7 cellular contexts compared by ENCODE assay signal in genomic region chr1:153520137-153520691, GRCh38. TPM values are rescaled to one million over a fixed set of nuclear protein-coding genes. Genes with fewer than 3 reads are reported as not detected.
DNase-seq lines count a peak whose midpoint lies in the region; ATAC-seq, FAIRE-seq and TF ChIP-seq lines count a peak whose summit lies in the region.
"Not testable (repeated sequence)": the region's sequence is repeated elsewhere in the genome, so short reads cannot be mapped to it uniquely, and the experiment has no call there.
"Had no signal": no experiment of that assay in that cellular context is flagged by ENCODE, and none has a peak within 500 bp of the region (broad histone marks: within the 10 kb centered on the region; RNA-seq: fewer than 3 reads in every experiment).

No MANE protein-coding gene starts in this region.

- H3K36me3 ChIP-seq in CD4-positive, CD25-positive, alpha-beta regulatory T cell (ENCODE audit: control insufficient read depth, insufficient read depth, low read length); endodermal cell (ENCODE audit: control insufficient read depth, insufficient read depth, low read length); small intestine (ENCODE audit: control insufficient read depth in 2 of 2, insufficient read depth in 2 of 2, low read length in 2 of 2): not testable (repeated sequence)

- H3K4me3 ChIP-seq in CD4-positive, CD25-positive, alpha-beta regulatory T cell (ENCODE audit: low read depth, low read length); small intestine (ENCODE audit: low read depth in 1 of 2, low read length in 2 of 2): not testable (repeated sequence)
- peak overlapping the region; percentile 30 for H3K4me3 ChIP-seq in endodermal cell (ENCODE audit: low read length)

- not testable (repeated sequence) for H3K4me1 Mint-ChIP-seq in CD4-positive, CD25-positive, alpha-beta regulatory T cell
- H3K4me1 Mint-ChIP-seq in activated T-cell treated with anti-CD3 and anti-CD28 coated beads, Interleukin-2, amount 50 U/mL, for 72 hours (ENCODE audit: low read depth): peaks cover 17% of the 10 kb centered on the region
- peaks cover 26% of the 10 kb centered on the region for H3K4me1 Mint-ChIP-seq in endodermal cell
- peaks cover 47% of the 10 kb centered on the region for H3K4me1 Mint-ChIP-seq in mesothelial cell of epicardium

- H3K4me3 Mint-ChIP-seq in CD4-positive, CD25-positive, alpha-beta regulatory T cell; activated T-cell treated with anti-CD3 and anti-CD28 coated beads, Interleukin-2, amount 50 U/mL, for 72 hours; endodermal cell; mesothelial cell of epicardium: not testable (repeated sequence)

- not testable (repeated sequence) for TF ChIP-seq CTCF in endodermal cell (conservative IDR thresholded peaks at IDR 0.05); mesothelial cell of epicardium (IDR thresholded peaks at IDR 0.05; ENCODE audit: unreplicated experiment)

- not testable (repeated sequence) for H3K36me3 Mint-ChIP-seq in CD4-positive, CD25-positive, alpha-beta regulatory T cell; activated T-cell treated with anti-CD3 and anti-CD28 coated beads, Interleukin-2, amount 50 U/mL, for 72 hours (ENCODE audit: insufficient read depth in 2 of 2); endodermal cell (ENCODE audit: low read depth); mesothelial cell of epicardium

- H3K4me1 ChIP-seq in CD4-positive, CD25-positive, alpha-beta regulatory T cell (ENCODE audit: control insufficient read depth, insufficient read depth, low read length, poor library complexity, severe bottlenecking); endodermal cell (ENCODE audit: control insufficient read depth, insufficient read depth, low read length); small intestine (ENCODE audit: control insufficient read depth in 2 of 2, insufficient read depth in 1 of 2, low read depth in 1 of 2, low read length in 1 of 2): not testable (repeated sequence)

- not testable (repeated sequence) for H3K9ac ChIP-seq in endodermal cell (ENCODE audit: extremely low read depth, low read length, poor library complexity, severe bottlenecking)

- not testable (repeated sequence) for H3K27me3 ChIP-seq in CD4-positive, CD25-positive, alpha-beta regulatory T cell (ENCODE audit: control insufficient read depth, insufficient read depth, low read length); small intestine (ENCODE audit: control insufficient read depth in 2 of 2, insufficient read depth in 2 of 2, low read length in 2 of 2)
- peaks cover 20% of the 10 kb centered on the region for H3K27me3 ChIP-seq in endodermal cell (ENCODE audit: control insufficient read depth, insufficient read depth, low read length, poor library complexity, severe bottlenecking)

- not testable (repeated sequence) for H3K27ac ChIP-seq in CD4-positive, CD25-positive, alpha-beta regulatory T cell (ENCODE audit: insufficient read depth, low read length, poor library complexity, severe bottlenecking); endodermal cell (ENCODE audit: low read depth, low read length)
- H3K27ac ChIP-seq in small intestine (ENCODE audit: low read depth in 1 of 2, low read length in 1 of 2): peak overlapping the region; percentile 55 to 81

- not testable (repeated sequence) for FAIRE-seq in small intestine (lab: Jason Lieb, UNC)

- not testable (repeated sequence) for H3K27me3 Mint-ChIP-seq in CD4-positive, CD25-positive, alpha-beta regulatory T cell; activated T-cell treated with anti-CD3 and anti-CD28 coated beads, Interleukin-2, amount 50 U/mL, for 72 hours (ENCODE audit: low read depth); mesothelial cell of epicardium (ENCODE audit: low read depth)
- H3K27me3 Mint-ChIP-seq in endodermal cell (ENCODE audit: insufficient read depth): peaks cover 45% of the 10 kb centered on the region

- not testable (repeated sequence) for ATAC-seq in CD4-positive, CD25-positive, alpha-beta regulatory T cell (ENCODE audit: low read depth in 2 of 2); activated T-cell treated with anti-CD3 and anti-CD28 coated beads, Interleukin-2, amount 50 U/mL, for 72 hours (replicated peaks in 1 of 2)

- not testable (repeated sequence) for DNase-seq in CD4-positive, CD25-positive, alpha-beta regulatory T cell; activated T-cell treated with anti-CD3 and anti-CD28 coated beads, Interleukin-2, amount 50 U/mL, for 72 hours; mesothelial cell of epicardium (ENCODE audit: low spot score in 2 of 2, unreplicated experiment in 2 of 2)
- DNase-seq in NCI-H69 (lab: John Stamatoyannopoulos, UW): peak; percentile 35
- peak; percentile 72 for DNase-seq in endodermal cell
- peak; percentile 89 for DNase-seq in small intestine

- not testable (repeated sequence) for H3K9me3 Mint-ChIP-seq in CD4-positive, CD25-positive, alpha-beta regulatory T cell; activated T-cell treated with anti-CD3 and anti-CD28 coated beads, Interleukin-2, amount 50 U/mL, for 72 hours; endodermal cell; mesothelial cell of epicardium

- H3K9me3 ChIP-seq in CD4-positive, CD25-positive, alpha-beta regulatory T cell (ENCODE audit: control insufficient read depth in 2 of 2, low read length in 2 of 2); endodermal cell (ENCODE audit: control insufficient read depth, low read length); small intestine (ENCODE audit: control insufficient read depth, low read depth): not testable (repeated sequence)

- WGBS in endodermal cell (ENCODE audit: insufficient coverage in 1 of 2, insufficient read length in 1 of 2), 2 experiments: 77 to 79% methylated on average over 3 to 5 of the region's 5 CpGs
- WGBS in small intestine, 3 donors: 18 to 61% (median 48%) methylated on average over 4 to 5 of the region's 5 CpGs

- H3K27ac Mint-ChIP-seq in CD4-positive, CD25-positive, alpha-beta regulatory T cell: peak overlapping the region in 2 of 3 donors; percentile 17 to 65
- H3K27ac Mint-ChIP-seq in activated T-cell treated with anti-CD3 and anti-CD28 coated beads, Interleukin-2, amount 50 U/mL, for 72 hours: peak overlapping the region; percentile 60
- H3K27ac Mint-ChIP-seq in endodermal cell: not testable (repeated sequence)
- H3K27ac Mint-ChIP-seq in mesothelial cell of epicardium: peak overlapping the region; percentile 77

RNA-seq across cellular contexts. Expression of gene S100A6, which starts 15.6 kb away (rescaled TPM):
- total RNA-seq in CD4-positive, CD25-positive, alpha-beta regulatory T cell: 304 TPM
- 1,000 to 10,000 TPM in 2 of 4 donors, 100 to 1,000 TPM in 2; 660 to 1,174 (median 946) TPM for polyA plus RNA-seq in CD4-positive, CD25-positive, alpha-beta regulatory T cell
- 100 to 1,000 TPM; 219 to 358 TPM for total RNA-seq in activated T-cell treated with anti-CD3 and anti-CD28 coated beads, Interleukin-2, amount 50 U/mL, for 72 hours
- total RNA-seq in endodermal cell: 1 to 10 TPM; 3.7 to 7.5 TPM
- 25.5 TPM for polyA plus RNA-seq in endodermal cell (2013, experiment 1 of 2)
- 34.9 TPM for polyA plus RNA-seq in endodermal cell (2013, experiment 2 of 2)
- total RNA-seq in mesothelial cell of epicardium: 2.4 to 4.4 TPM (median 3.9 TPM) in 3 replicates
- polyA plus RNA-seq in small intestine: 1,000 to 10,000 TPM; 1,645 to 4,929 (median 2,330) TPM

RNA-seq across cellular contexts. Expression of gene S100A5, which starts 20.5 kb away (rescaled TPM):
- 1.8 TPM for total RNA-seq in CD4-positive, CD25-positive, alpha-beta regulatory T cell
- 1 to 10 TPM; 1.2 to 3.0 (median 1.7) TPM for polyA plus RNA-seq in CD4-positive, CD25-positive, alpha-beta regulatory T cell
- total RNA-seq in activated T-cell treated with anti-CD3 and anti-CD28 coated beads, Interleukin-2, amount 50 U/mL, for 72 hours: 1 to 10 TPM; 2.8 to 4.4 TPM
- total RNA-seq in endodermal cell (not detected), mesothelial cell of epicardium (not detected in 3 replicates)
- polyA plus RNA-seq in endodermal cell (2013, experiment 1 of 2): not detected
- polyA plus RNA-seq in endodermal cell (2013, experiment 2 of 2): not detected
- polyA plus RNA-seq in small intestine: under 1 TPM in 1 of 3 donors, not detected in 2; 0.18 TPM
- total RNA-seq: H4 had no signal

RNA-seq across cellular contexts. Expression of gene S100A4, which starts 25.4 kb away (rescaled TPM):
- 928 TPM for total RNA-seq in CD4-positive, CD25-positive, alpha-beta regulatory T cell
- 1,000 to 10,000 TPM; 2,534 to 4,309 (median 3,364) TPM for polyA plus RNA-seq in CD4-positive, CD25-positive, alpha-beta regulatory T cell
- total RNA-seq in activated T-cell treated with anti-CD3 and anti-CD28 coated beads, Interleukin-2, amount 50 U/mL, for 72 hours: 100 to 1,000 TPM in 1 of 2 donors, 10 to 100 TPM in 1; 96.1 to 198 TPM
- total RNA-seq in endodermal cell: 1 to 10 TPM; 4.9 to 6.2 TPM
- 24.8 TPM for polyA plus RNA-seq in endodermal cell (2013, experiment 1 of 2)
- polyA plus RNA-seq in endodermal cell (2013, experiment 2 of 2): 24.1 TPM
- 7.8 to 12.7 TPM (median 10.2 TPM) in 3 replicates for total RNA-seq in mesothelial cell of epicardium
- polyA plus RNA-seq in small intestine: 100 to 1,000 TPM in 2 of 3 donors, 10 to 100 TPM in 1; 49.6 to 230 (median 108) TPM

RNA-seq across cellular contexts. Expression of gene S100A3, which starts 28.8 kb away (rescaled TPM):
- total RNA-seq in CD4-positive, CD25-positive, alpha-beta regulatory T cell: not detected
- not detected for polyA plus RNA-seq in CD4-positive, CD25-positive, alpha-beta regulatory T cell
- not detected for total RNA-seq in activated T-cell treated with anti-CD3 and anti-CD28 coated beads, Interleukin-2, amount 50 U/mL, for 72 hours
- total RNA-seq in endodermal cell (not detected), mesothelial cell of epicardium (not detected in 3 replicates)
- polyA plus RNA-seq in endodermal cell (2013, experiment 1 of 2): 0.46 TPM
- polyA plus RNA-seq in endodermal cell (2013, experiment 2 of 2): 0.58 TPM
- 1 to 10 TPM in 2 of 3 donors, not detected in 1; 2.1 to 4.3 TPM for polyA plus RNA-seq in small intestine

RNA-seq across cellular contexts. Expression of gene S100A2, which starts 45.4 kb away (rescaled TPM):
- not detected for total RNA-seq in CD4-positive, CD25-positive, alpha-beta regulatory T cell
- polyA plus RNA-seq in CD4-positive, CD25-positive, alpha-beta regulatory T cell: not detected
- 1 to 10 TPM; 1.7 to 5.0 TPM for total RNA-seq in activated T-cell treated with anti-CD3 and anti-CD28 coated beads, Interleukin-2, amount 50 U/mL, for 72 hours
- total RNA-seq in endodermal cell: 1 to 10 TPM in 1 of 2 donors, under 1 TPM in 1; 0.92 to 3.1 TPM
- polyA plus RNA-seq in endodermal cell (2013, experiment 1 of 2): not detected
- not detected for polyA plus RNA-seq in endodermal cell (2013, experiment 2 of 2)
- 0.43 to 0.51 TPM in 2 of 3 replicates, not detected in the other for total RNA-seq in mesothelial cell of epicardium
- polyA plus RNA-seq in small intestine: 1 to 10 TPM; 3.6 to 9.8 (median 5.4) TPM

Comparison
In these comparisons a context has a peak if more than half of its experiments do, and no peak if none do; other contexts are left out.
1. RNA of gene S100A6, which starts 15.6 kb away (total RNA-seq): 219 to 358 TPM in activated T-cell treated with anti-CD3 and anti-CD28 coated beads, Interleukin-2, amount 50 U/mL, for 72 hours and 304 TPM in CD4-positive, CD25-positive, alpha-beta regulatory T cell (single experiment); 3.7 to 7.5 TPM in endodermal cell and 2.4 to 4.4 TPM in mesothelial cell of epicardium; every median in the first group is over 10 times any median in the second.